1 cellular context compared by ENCODE assay signal in the genomic region with DNA sequence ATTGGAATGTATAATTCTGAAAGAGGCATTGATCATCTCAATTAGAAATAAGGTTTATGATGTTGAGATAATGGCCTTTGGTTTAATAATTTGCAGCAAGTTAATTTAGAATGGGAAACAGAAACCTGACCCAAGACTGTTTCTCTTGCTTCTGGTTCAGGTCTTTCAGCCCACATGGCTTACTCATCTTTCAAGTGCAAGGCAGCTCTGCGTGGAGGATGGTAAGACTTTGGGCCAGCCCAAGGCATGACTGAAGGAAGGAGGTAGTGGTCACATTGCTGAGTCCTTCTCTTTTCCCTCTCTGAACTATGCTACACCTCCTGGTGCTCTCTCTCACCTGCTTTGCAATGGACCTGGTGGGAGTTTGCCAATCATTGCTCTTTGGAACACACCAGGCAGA.
TF ChIP-seq lines count a peak whose summit lies in the region.

No MANE protein-coding gene starts in this region.

TF ChIP-seq in IMR-90, 13 proteins besides CTCF, POLR2A, EP300 and RAD21 (continued from another document):
- TF ChIP-seq, protein P1, sequence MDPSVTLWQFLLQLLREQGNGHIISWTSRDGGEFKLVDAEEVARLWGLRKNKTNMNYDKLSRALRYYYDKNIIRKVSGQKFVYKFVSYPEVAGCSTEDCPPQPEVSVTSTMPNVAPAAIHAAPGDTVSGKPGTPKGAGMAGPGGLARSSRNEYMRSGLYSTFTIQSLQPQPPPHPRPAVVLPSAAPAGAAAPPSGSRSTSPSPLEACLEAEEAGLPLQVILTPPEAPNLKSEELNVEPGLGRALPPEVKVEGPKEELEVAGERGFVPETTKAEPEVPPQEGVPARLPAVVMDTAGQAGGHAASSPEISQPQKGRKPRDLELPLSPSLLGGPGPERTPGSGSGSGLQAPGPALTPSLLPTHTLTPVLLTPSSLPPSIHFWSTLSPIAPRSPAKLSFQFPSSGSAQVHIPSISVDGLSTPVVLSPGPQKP (IDR thresholded peaks at IDR 0.05; ENCODE audit: borderline replicate concordance, low read depth, low read length), result no peak
- TF ChIP-seq BHLHE40 (IDR thresholded peaks at IDR 0.05; ENCODE audit: low read depth, low read length) (no peak), MAZ (IDR thresholded peaks at IDR 0.05; ENCODE audit: borderline replicate concordance, low read depth, low read length) (no peak), RCOR1 (IDR thresholded peaks at IDR 0.05; ENCODE audit: insufficient replicate concordance, low read length) (no peak), MXI1 (IDR thresholded peaks at IDR 0.05; ENCODE audit: borderline replicate concordance, low read depth, low read length) (no peak)
- TF ChIP-seq, protein P2, sequence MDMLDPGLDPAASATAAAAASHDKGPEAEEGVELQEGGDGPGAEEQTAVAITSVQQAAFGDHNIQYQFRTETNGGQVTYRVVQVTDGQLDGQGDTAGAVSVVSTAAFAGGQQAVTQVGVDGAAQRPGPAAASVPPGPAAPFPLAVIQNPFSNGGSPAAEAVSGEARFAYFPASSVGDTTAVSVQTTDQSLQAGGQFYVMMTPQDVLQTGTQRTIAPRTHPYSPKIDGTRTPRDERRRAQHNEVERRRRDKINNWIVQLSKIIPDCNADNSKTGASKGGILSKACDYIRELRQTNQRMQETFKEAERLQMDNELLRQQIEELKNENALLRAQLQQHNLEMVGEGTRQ (IDR thresholded peaks at IDR 0.05; ENCODE audit: low read depth, low read length), result no peak
